20 cellular contexts compared by ENCODE assay signal in the genomic region with DNA sequence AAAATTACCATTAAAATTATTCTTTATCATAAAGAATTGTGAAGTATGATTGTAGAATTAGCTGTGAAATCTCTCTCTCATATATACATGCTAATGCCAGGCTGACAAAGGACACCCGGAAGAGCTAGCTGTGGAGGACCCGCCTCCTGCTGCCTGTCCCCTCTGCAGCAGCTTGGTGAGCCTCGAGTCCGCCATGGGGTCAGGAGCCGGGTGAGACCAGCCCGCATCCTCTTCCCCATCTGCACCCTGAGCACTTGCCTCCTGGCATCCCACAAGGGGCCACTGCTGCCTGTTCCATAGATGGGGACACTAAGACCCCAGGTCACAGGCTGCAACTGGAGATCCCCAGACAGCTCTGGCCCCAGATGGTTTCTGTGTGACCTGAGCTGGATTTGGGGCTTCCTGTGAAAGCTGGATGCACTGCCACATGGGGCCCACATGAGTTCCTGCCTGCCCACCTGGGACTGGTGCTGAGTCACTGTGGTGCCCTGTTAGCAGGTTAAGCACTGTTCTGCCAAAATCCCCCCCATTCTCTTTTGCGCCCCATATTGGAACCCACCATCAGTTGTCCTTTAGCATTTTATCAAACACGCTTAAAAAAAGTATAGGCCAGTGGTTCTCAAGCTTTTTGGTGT.
DNase-seq lines count a peak whose midpoint lies in the region; ATAC-seq and TF ChIP-seq lines count a peak whose summit lies in the region.
"Had no signal": no experiment of that assay in that cellular context is flagged by ENCODE, and none has a peak within 500 bp of the region (broad histone marks: within the 10 kb centered on the region; RNA-seq: fewer than 3 reads in every experiment).

No MANE protein-coding gene starts in this region.

- no peak overlapping the region for H3K9ac ChIP-seq in neuronal stem cell (ENCODE audit: low read depth, low read length, poor library complexity)

- intact Hi-C loops in activated CD8-positive, alpha-beta T cell treated with anti-CD3 and anti-CD28 coated beads for 36 hours (cut with micrococcal nuclease): loop anchor here (10.0 kb wide), 1 partner anchor 77 kb away; no protein-coding TSS in a partner anchor

- no peak for TF ChIP-seq CTCF in activated CD8-positive, alpha-beta T cell treated with anti-CD3 and anti-CD28 coated beads for 36 hours (IDR thresholded peaks at IDR 0.05)
- TF ChIP-seq CTCF in progenitor cell of endocrine pancreas (IDR thresholded peaks at IDR 0.05; ENCODE audit: unreplicated experiment): no peak

- H3K4me1 Mint-ChIP-seq in activated CD8-positive, alpha-beta T cell treated with anti-CD3 and anti-CD28 coated beads for 36 hours (ENCODE audit: low read depth): peaks cover 35% of the 10 kb centered on the region
- H3K4me1 Mint-ChIP-seq in progenitor cell of endocrine pancreas (ENCODE audit: low read depth): peaks cover 14% of the 10 kb centered on the region

- H2BK15ac ChIP-seq in neuronal stem cell (ENCODE audit: low read length): no peak overlapping the region

- no peak overlapping the region for H4K8ac ChIP-seq in neuronal stem cell (ENCODE audit: low read depth, low read length)

- H3K27me3 ChIP-seq in neuronal stem cell (ENCODE audit: control insufficient read depth in 3 of 3, insufficient read depth in 3 of 3, low read depth in 1 of 3, low read length in 3 of 3): no peaks in the 10 kb centered on the region

- no peak overlapping the region for H3K14ac ChIP-seq in neuronal stem cell (ENCODE audit: low read length)

- no peak overlapping the region for H3K27ac ChIP-seq in neuronal stem cell (replicated peaks; ENCODE audit: low read length)
- H3K27ac ChIP-seq: lower lobe of right lung, RWPE1, skin epidermis had no signal

- ATAC-seq in GM18868 (IDR thresholded peaks at IDR 0.05; ENCODE audit: unreplicated experiment) (peak; percentile 33), HG03432 (IDR thresholded peaks at IDR 0.05; ENCODE audit: unreplicated experiment) (no peak)
- peak; percentile 50 for ATAC-seq in activated CD8-positive, alpha-beta T cell treated with anti-CD3 and anti-CD28 coated beads for 36 hours
- ATAC-seq: lower lobe of right lung had no signal

- CTCF ChIA-PET in activated CD8-positive, alpha-beta T cell treated with anti-CD3 and anti-CD28 coated beads for 36 hours (lab: Charles Lee): interaction anchor here (0.9 to 6.6 kb wide), 8 partner anchors 7 to 140 kb away, joined by 3 to 66 read pairs (median 5); partner anchors contain the start of gene RPL32

- no peak overlapping the region for H3K4me3 ChIP-seq in neuronal stem cell (ENCODE audit: low read length in 2 of 2)
- H3K4me3 ChIP-seq: lower lobe of right lung, skin epidermis had no signal

- no peaks in the 10 kb centered on the region for H3K9me3 Mint-ChIP-seq in activated CD8-positive, alpha-beta T cell treated with anti-CD3 and anti-CD28 coated beads for 36 hours
- H3K9me3 Mint-ChIP-seq in progenitor cell of endocrine pancreas (ENCODE audit: low read depth): no peaks in the 10 kb centered on the region

- no peak overlapping the region for H2AK5ac ChIP-seq in neuronal stem cell (ENCODE audit: low read depth, low read length)

- H2BK120ac ChIP-seq in neuronal stem cell (ENCODE audit: low read depth, low read length): no peak overlapping the region

- peak overlapping the region; percentile 56 for H3K18ac ChIP-seq in neuronal stem cell (ENCODE audit: low read length)

- H3K27me3 Mint-ChIP-seq in activated CD8-positive, alpha-beta T cell treated with anti-CD3 and anti-CD28 coated beads for 36 hours: no peaks in the 10 kb centered on the region
- H3K27me3 Mint-ChIP-seq in progenitor cell of endocrine pancreas: peaks cover 8% of the 10 kb centered on the region

- peaks cover 8 to 10% of the 10 kb centered on the region in 2 donors for H3K4me1 ChIP-seq in neuronal stem cell (ENCODE audit: control insufficient read depth in 2 of 2, insufficient read depth in 1 of 2, low read depth in 1 of 2, low read length in 2 of 2)

- H3K36me3 Mint-ChIP-seq in activated CD8-positive, alpha-beta T cell treated with anti-CD3 and anti-CD28 coated beads for 36 hours (ENCODE audit: low read depth): no peaks in the 10 kb centered on the region
- no peaks in the 10 kb centered on the region for H3K36me3 Mint-ChIP-seq in progenitor cell of endocrine pancreas (ENCODE audit: insufficient read depth)

- no CpG with 5 or more reads among the region's 8 CpGs for WGBS in neuronal stem cell (ENCODE audit: extremely low coverage in 2 of 2, insufficient read length in 2 of 2, insufficient replicate concordance in 1 of 2), 2 donors

- no peak overlapping the region for H2BK12ac ChIP-seq in neuronal stem cell (ENCODE audit: low read length)

- peaks cover 4% of the 10 kb centered on the region for H3K79me1 ChIP-seq in neuronal stem cell (ENCODE audit: low read depth, low read length)

- H3K4ac ChIP-seq in neuronal stem cell (ENCODE audit: low read length): no peak overlapping the region

- peak; percentile 27 for DNase-seq in NK-92 treated with Interleukin-12 subunit alpha and Interleukin-12 subunit beta, amount 100 ng/mL, for 24 hours (lab: John Stamatoyannopoulos, UW)
- no peak for DNase-seq in NK-92 (lab: John Stamatoyannopoulos, UW; ENCODE audit: unreplicated experiment)
- peak; percentile 53 for DNase-seq in activated CD8-positive, alpha-beta T cell treated with anti-CD3 and anti-CD28 coated beads for 36 hours
- no peak for DNase-seq in neuronal stem cell (ENCODE audit: low spot score)
- no peak for DNase-seq in progenitor cell of endocrine pancreas (ENCODE audit: low spot score, unreplicated experiment)
- DNase-seq in DMS79 treated with DMSO at 0.1 percent for 48 hours (lab: John Stamatoyannopoulos, UW): no peak
- DNase-seq: anterior cingulate cortex; C1 segment of cervical spinal cord; cerebellar nuclear complex; effector CD8-positive, alpha-beta T cell; GOT3; head of caudate nucleus; lower lobe of right lung; NCI-H146; NCI-H748 treated with DMSO at 0.1 percent for 48 hours; stimulated activated CD4-positive, alpha-beta T cell treated with anti-CD3 and anti-CD28 coated beads, Interleukin-4, amount 100 ng/mL, for 4 hours had no signal

- no peak overlapping the region for H3K23ac ChIP-seq in neuronal stem cell (ENCODE audit: low read depth, low read length, poor library complexity)

- no peak overlapping the region for H3K4me3 Mint-ChIP-seq in activated CD8-positive, alpha-beta T cell treated with anti-CD3 and anti-CD28 coated beads for 36 hours
- H3K4me3 Mint-ChIP-seq in progenitor cell of endocrine pancreas (ENCODE audit: low read depth): no peak overlapping the region

- H2AFZ ChIP-seq in neuronal stem cell (ENCODE audit: low read length): no peak overlapping the region

- H3K27ac Mint-ChIP-seq in activated CD8-positive, alpha-beta T cell treated with anti-CD3 and anti-CD28 coated beads for 36 hours: peak overlapping the region; percentile 52
- no peak overlapping the region for H3K27ac Mint-ChIP-seq in progenitor cell of endocrine pancreas

- no peaks in the 10 kb centered on the region for H3K9me3 ChIP-seq in neuronal stem cell (replicated peaks in 1 of 2; ENCODE audit: control insufficient read depth in 2 of 2, insufficient read depth in 1 of 2, low read depth in 1 of 2, low read length in 2 of 2)
- H3K9me3 ChIP-seq: lower lobe of right lung had no signal

- no peak overlapping the region for H2BK5ac ChIP-seq in neuronal stem cell (ENCODE audit: low read length)

- H3K4me2 ChIP-seq in neuronal stem cell (ENCODE audit: insufficient read depth, low read length, poor library complexity, severe bottlenecking): no peak overlapping the region

- no peak overlapping the region for H4K91ac ChIP-seq in neuronal stem cell (ENCODE audit: low read depth, low read length, poor library complexity)

- H3K36me3 ChIP-seq in neuronal stem cell (replicated peaks in 1 of 2; ENCODE audit: control insufficient read depth in 2 of 2, insufficient read depth in 2 of 2, low read length in 2 of 2): no peaks in the 10 kb centered on the region

- POLR2A ChIA-PET in activated CD8-positive, alpha-beta T cell treated with anti-CD3 and anti-CD28 coated beads for 36 hours (lab: Charles Lee): interaction anchor here (0.6 to 1.4 kb wide), 2 partner anchors 33 to 450 kb away, joined by 3 read pairs; no protein-coding TSS in a partner anchor

Comparison
In these comparisons a context has a peak if more than half of its experiments do, and no peak if none do; other contexts are left out.
1. DNase-seq: peak in NK-92 treated with Interleukin-12 subunit alpha and Interleukin-12 subunit beta, amount 100 ng/mL, for 24 hours (single experiment) and activated CD8-positive, alpha-beta T cell treated with anti-CD3 and anti-CD28 coated beads for 36 hours (single experiment); none in NK-92 (single experiment), neuronal stem cell (single experiment), progenitor cell of endocrine pancreas (single experiment) and DMS79 treated with DMSO at 0.1 percent for 48 hours (single experiment).